1 cellular context compared by ENCODE assay signal in the genomic region with DNA sequence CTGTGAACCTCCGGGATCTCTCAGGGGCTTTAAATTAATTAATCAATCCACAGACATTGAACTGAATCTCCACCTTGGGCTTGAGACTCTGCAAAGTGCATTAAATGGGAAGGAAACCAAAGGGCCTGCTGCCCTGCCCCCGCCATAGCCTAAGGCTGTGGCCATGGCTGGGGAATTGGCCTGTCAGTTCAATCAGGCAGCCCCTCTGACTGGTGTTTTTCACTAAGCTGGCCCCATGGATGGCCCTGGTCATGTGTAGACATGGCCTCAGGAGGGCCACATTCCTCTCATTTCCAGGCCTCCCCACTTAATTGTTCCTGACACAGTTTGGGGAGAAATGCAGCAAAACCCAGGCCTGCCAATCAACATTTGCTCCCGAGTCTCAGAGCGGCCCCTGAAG.
TF ChIP-seq lines count a peak whose summit lies in the region.

No MANE protein-coding gene starts in this region.

TF ChIP-seq in SK-N-SH treated with all-trans-retinoic acid at 6 μM for 48 hours, 23 proteins besides CTCF, POLR2A, EP300 and RAD21 (continued from another document):
- TF ChIP-seq, protein P1, sequence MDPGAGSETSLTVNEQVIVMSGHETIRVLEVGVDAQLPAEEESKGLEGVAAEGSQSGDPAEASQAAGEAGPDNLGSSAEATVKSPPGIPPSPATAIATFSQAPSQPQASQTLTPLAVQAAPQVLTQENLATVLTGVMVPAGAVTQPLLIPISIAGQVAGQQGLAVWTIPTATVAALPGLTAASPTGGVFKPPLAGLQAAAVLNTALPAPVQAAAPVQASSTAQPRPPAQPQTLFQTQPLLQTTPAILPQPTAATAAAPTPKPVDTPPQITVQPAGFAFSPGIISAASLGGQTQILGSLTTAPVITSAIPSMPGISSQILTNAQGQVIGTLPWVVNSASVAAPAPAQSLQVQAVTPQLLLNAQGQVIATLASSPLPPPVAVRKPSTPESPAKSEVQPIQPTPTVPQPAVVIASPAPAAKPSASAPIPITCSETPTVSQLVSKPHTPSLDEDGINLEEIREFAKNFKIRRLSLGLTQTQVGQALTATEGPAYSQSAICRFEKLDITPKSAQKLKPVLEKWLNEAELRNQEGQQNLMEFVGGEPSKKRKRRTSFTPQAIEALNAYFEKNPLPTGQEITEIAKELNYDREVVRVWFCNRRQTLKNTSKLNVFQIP (CRISPR knock-in tag; IDR thresholded peaks at IDR 0.05; ENCODE audit: borderline replicate concordance, low read depth), result no peak
- no peak for TF ChIP-seq ZC3H10 (CRISPR knock-in tag; IDR thresholded peaks at IDR 0.05)
